ENCODE assay signal across 16 cellular contexts in the genomic region with DNA sequence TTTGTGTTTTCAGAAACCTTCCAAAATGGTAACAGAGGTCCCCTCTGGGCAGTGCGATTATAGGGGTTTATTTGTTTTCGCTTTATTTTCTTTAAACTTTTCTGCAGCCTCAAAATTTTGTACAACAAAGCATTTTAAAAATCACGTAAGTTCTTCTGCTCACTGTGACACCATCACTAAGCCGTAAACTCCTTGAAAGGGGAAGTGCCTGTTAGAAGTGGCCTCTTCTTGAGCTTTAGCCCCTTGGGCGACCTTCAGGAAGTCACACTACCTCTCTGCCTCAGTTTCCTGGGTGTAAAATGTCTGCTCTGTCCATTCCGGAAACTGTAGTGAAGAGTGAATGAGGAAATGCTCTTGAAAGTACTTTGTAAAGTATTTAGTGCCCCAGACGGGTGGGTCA. TPM values are rescaled to one million over a fixed set of nuclear protein-coding genes. Genes with fewer than 3 reads are reported as not detected.
A peak's percentile ranks its signal among the peaks of the same experiment; 100 is the strongest.
DNase-seq lines count a peak whose midpoint lies in the region; ATAC-seq, FAIRE-seq and TF ChIP-seq lines count a peak whose summit lies in the region.
"Had no signal": no experiment of that assay in that cellular context is flagged by ENCODE, and none has a peak within 500 bp of the region (broad histone marks: within the 10 kb centered on the region; RNA-seq: fewer than 3 reads in every experiment).

No MANE protein-coding gene starts in this region.

- H3K9me2 ChIP-seq in hepatocyte (replicated peaks; ENCODE audit: insufficient read depth): no peaks in the 10 kb centered on the region

- H3K27me3 ChIP-seq in NT2/D1 (ENCODE audit: insufficient read depth, insufficient read length) (no peaks in the 10 kb centered on the region), hepatocyte (no peaks in the 10 kb centered on the region), neutrophil (no peaks in the 10 kb centered on the region), left ventricle myocardium inferior (ENCODE audit: low read depth) (no peaks in the 10 kb centered on the region)
- H3K27me3 ChIP-seq: right atrium auricular region had no signal

- H3K9me3 ChIP-seq in NT2/D1 (ENCODE audit: insufficient read depth, low read length) (no peaks in the 10 kb centered on the region), hepatocyte (ENCODE audit: low read depth) (no peaks in the 10 kb centered on the region), neutrophil (no peaks in the 10 kb centered on the region), left ventricle myocardium inferior (replicated peaks) (no peaks in the 10 kb centered on the region)
- H3K9me3 ChIP-seq: right atrium auricular region had no signal

- ATAC-seq in SK-N-SH treated with all-trans-retinoic acid at 6 μM for 48 hours: no peak
- ATAC-seq in GM21423 (IDR thresholded peaks at IDR 0.05; ENCODE audit: unreplicated experiment): no peak

- intact Hi-C loops in left ventricle myocardium inferior (cut with micrococcal nuclease): no loop called here

- DNase-seq in GM12891 (ENCODE audit: insufficient read length, low spot score) (no peak), NT2/D1 (ENCODE audit: low read depth, low spot score) (no peak), hepatocyte (ENCODE audit: low spot score) (no peak), KG1 (lab: John Stamatoyannopoulos, UW) (no peak), left ventricle myocardium inferior (no peak)
- DNase-seq: activated CD4-positive, alpha-beta T cell treated with anti-CD3 and anti-CD28 coated beads, Interleukin-2, amount 10 ng/mL, durations not matched to agents 24 days and 14 days; activated gamma-delta T cell treated with Interleukin-2 at 50 U/mL for 16 hours; CD4-positive, alpha-beta memory T cell; hypothalamus; midbrain; T-helper 1 cell had no signal

- FAIRE-seq in GM12891 (lab: Jason Lieb, UNC): no peak
- FAIRE-seq: bronchial epithelial cell had no signal

- no peak for TF ChIP-seq POLR2A in GM12891 (IDR thresholded peaks at IDR 0.05; ENCODE audit: low read depth, low read length)

- 79% methylated on average over 7 of the region's 7 CpGs for WGBS in hepatocyte (ENCODE audit: low lambda C conversion rate, missing lambda C conversion rate)

- H3K36me3 ChIP-seq in NT2/D1 (ENCODE audit: insufficient read depth, insufficient read length, low read length) (peaks cover 10% of the 10 kb centered on the region), hepatocyte (replicated peaks; ENCODE audit: insufficient read depth, low read depth) (no peaks in the 10 kb centered on the region), neutrophil (peaks cover 58% of the 10 kb centered on the region), left ventricle myocardium inferior (peaks cover 51% of the 10 kb centered on the region)

- H3K4me1 ChIP-seq in NT2/D1 (ENCODE audit: insufficient read depth, insufficient read length) (peaks cover 48% of the 10 kb centered on the region), hepatocyte (ENCODE audit: insufficient read depth) (peaks cover 37% of the 10 kb centered on the region), neutrophil (ENCODE audit: control insufficient read depth in 1 of 2, insufficient read depth in 1 of 2, low read depth in 1 of 2, low read length in 1 of 2) (peaks cover 46 to 48% of the 10 kb centered on the region in 2 experiments), left ventricle myocardium inferior (peaks cover 57% of the 10 kb centered on the region)

- peaks cover 2% of the 10 kb centered on the region for H3K79me2 ChIP-seq in hepatocyte

- H3K4me2 ChIP-seq in hepatocyte: peak overlapping the region; percentile 69

- H2AFZ ChIP-seq in hepatocyte: no peak overlapping the region

- peak overlapping the region; percentile 83 for H3K9ac ChIP-seq in NT2/D1 (ENCODE audit: insufficient read length, low read depth)

- no peaks in the 10 kb centered on the region for H4K20me1 ChIP-seq in hepatocyte (ENCODE audit: insufficient read depth, poor library complexity, severe bottlenecking)

- no peak for TF ChIP-seq CTCF in hepatocyte (IDR thresholded peaks at IDR 0.05; ENCODE audit: poor library complexity)
- no peak for TF ChIP-seq CTCF in neutrophil (IDR thresholded peaks at IDR 0.05)
- TF ChIP-seq CTCF in left ventricle myocardium inferior (IDR thresholded peaks at IDR 0.05; ENCODE audit: borderline replicate concordance): no peak

- H3K4me3 ChIP-seq in NT2/D1 (ENCODE audit: insufficient read length, low read depth): peak overlapping the region; percentile 48
- H3K4me3 ChIP-seq in hepatocyte: no peak overlapping the region
- peak overlapping the region; percentile 34 to 94 for H3K4me3 ChIP-seq in neutrophil (ENCODE audit: low read depth in 1 of 2, low read length in 1 of 2)
- no peak overlapping the region for H3K4me3 ChIP-seq in left ventricle myocardium inferior

- H3K27ac ChIP-seq in hepatocyte (peak overlapping the region; percentile 88), neutrophil (peak overlapping the region; percentile 97), left ventricle myocardium inferior (replicated peaks) (no peak overlapping the region)

TF ChIP-seq in GM12891, 5 proteins besides CTCF, POLR2A, EP300 and RAD21:
- peak; percentile 73 for TF ChIP-seq SPI1 (IDR thresholded peaks at IDR 0.05; ENCODE audit: low read depth, low read length)
- TF ChIP-seq POLR2AphosphoS5 (IDR thresholded peaks at IDR 0.05; ENCODE audit: low read depth, low read length): no peak
- TF ChIP-seq PAX5 (IDR thresholded peaks at IDR 0.05; ENCODE audit: insufficient read depth, low read length, severe bottlenecking): no peak
- no peak for TF ChIP-seq TAF1 (IDR thresholded peaks at IDR 0.05; ENCODE audit: low read depth, low read length)
TF ChIP-seq in GM12891: peak in this region for 1.

TF ChIP-seq in SK-N-SH treated with all-trans-retinoic acid at 6 μM for 48 hours, 23 proteins besides CTCF, POLR2A, EP300 and RAD21:
- TF ChIP-seq ZC3H10 (CRISPR knock-in tag; IDR thresholded peaks at IDR 0.05) (no peak), ZFP3 (CRISPR knock-in tag; IDR thresholded peaks at IDR 0.05) (no peak), ZNF8 (CRISPR knock-in tag; IDR thresholded peaks at IDR 0.05) (no peak), TSHZ2 (CRISPR knock-in tag; IDR thresholded peaks at IDR 0.05) (no peak), PPARA (CRISPR knock-in tag; IDR thresholded peaks at IDR 0.05; ENCODE audit: borderline replicate concordance) (no peak), ZNF70 (CRISPR knock-in tag; IDR thresholded peaks at IDR 0.05) (no peak), ISL1 (CRISPR knock-in tag; IDR thresholded peaks at IDR 0.05) (no peak), CSDC2 (CRISPR knock-in tag; IDR thresholded peaks at IDR 0.05) (no peak), BACH2 (CRISPR knock-in tag; IDR thresholded peaks at IDR 0.05; ENCODE audit: borderline replicate concordance) (no peak)

RNA-seq across cellular contexts. Expression of gene ARHGAP27, which starts 26.6 kb away (rescaled TPM):
- polyA plus RNA-seq in GM12891 (2012; ENCODE audit: low read depth, missing spikeins): 16.0 TPM
- 27.9 and 78.1 TPM in 2 replicates for total RNA-seq in hepatocyte
- 21.1 and 24.4 TPM in 2 replicates for polyA plus RNA-seq in hepatocyte
- 15.1 TPM for total RNA-seq in left ventricle myocardium inferior

Comparison
In these comparisons a context has a peak if more than half of its experiments do, and no peak if none do; other contexts are left out.
1. H3K4me3 ChIP-seq: peak in NT2/D1 (single experiment) and neutrophil (2 of 2); none in hepatocyte (single experiment) and left ventricle myocardium inferior (single experiment).